Comparison of ENCODE assay signal across 31 cellular contexts in genomic region chr6:14312497-14312896, GRCh38.
A peak's percentile ranks its signal among the peaks of the same experiment; 100 is the strongest.
DNase-seq lines count a peak whose midpoint lies in the region; ATAC-seq, FAIRE-seq and TF ChIP-seq lines count a peak whose summit lies in the region.
"Had no signal": no experiment of that assay in that cellular context is flagged by ENCODE, and none has a peak within 500 bp of the region (broad histone marks: within the 10 kb centered on the region; RNA-seq: fewer than 3 reads in every experiment).

No MANE protein-coding gene starts in this region.

- H3K27ac Mint-ChIP-seq in dendritic cell treated with granulocyte-macrophage colony-stimulating factor and Interleukin-4, amounts not matched to agents 40 ng/mL and 50 ng/mL, for 4 days = peak overlapping the region; percentile 31
- no peak overlapping the region for H3K27ac Mint-ChIP-seq in activated CD4-positive, alpha-beta T cell treated with anti-CD3 and anti-CD28 coated beads, Interleukin-2, amount 10 ng/mL, durations not matched to agents 7 days and 5 days
- H3K27ac Mint-ChIP-seq: activated naive CD4-positive, alpha-beta T cell treated with anti-CD3 and anti-CD28 coated beads, Interleukin-2, amount 50 U/mL, for 72 hours; CD4-positive, alpha-beta memory T cell; natural killer cell treated with Interleukin-12 subunit alpha and Interleukin-12 subunit beta and Interleukin-15 and Interleukin-18, amount 100 ng/mL, for 72 hours had no signal

- H3K4me1 Mint-ChIP-seq in dendritic cell treated with granulocyte-macrophage colony-stimulating factor and Interleukin-4, amounts not matched to agents 40 ng/mL and 50 ng/mL, for 4 days (ENCODE audit: low read depth) = peaks cover 25% of the 10 kb centered on the region
- peaks cover 18% of the 10 kb centered on the region for H3K4me1 Mint-ChIP-seq in activated CD4-positive, alpha-beta T cell treated with anti-CD3 and anti-CD28 coated beads, Interleukin-2, amount 10 ng/mL, durations not matched to agents 7 days and 5 days

- CTCF ChIA-PET in activated CD4-positive, alpha-beta T cell treated with anti-CD3 and anti-CD28 coated beads, Interleukin-2, amount 10 ng/mL, durations not matched to agents 7 days and 5 days (lab: Charles Lee) = interaction anchor here (1.6 kb wide), 1 partner anchor 85 kb away, joined by 4 read pairs; no protein-coding TSS in a partner anchor

- no peaks in the 10 kb centered on the region for H3K36me3 Mint-ChIP-seq in dendritic cell treated with granulocyte-macrophage colony-stimulating factor and Interleukin-4, amounts not matched to agents 40 ng/mL and 50 ng/mL, for 4 days (ENCODE audit: low read depth)
- H3K36me3 Mint-ChIP-seq in activated CD4-positive, alpha-beta T cell treated with anti-CD3 and anti-CD28 coated beads, Interleukin-2, amount 10 ng/mL, durations not matched to agents 7 days and 5 days (ENCODE audit: low read depth) = no peaks in the 10 kb centered on the region
- H3K36me3 Mint-ChIP-seq: activated naive CD4-positive, alpha-beta T cell treated with anti-CD3 and anti-CD28 coated beads, Interleukin-2, amount 50 U/mL, for 72 hours; CD4-positive, alpha-beta memory T cell; natural killer cell treated with Interleukin-12 subunit alpha and Interleukin-12 subunit beta and Interleukin-15 and Interleukin-18, amount 100 ng/mL, for 72 hours had no signal

- peak; percentile 60 for ATAC-seq in GM18519 (IDR thresholded peaks at IDR 0.05; ENCODE audit: low FRiP score, unreplicated experiment)
- ATAC-seq in HG02852 (IDR thresholded peaks at IDR 0.05; ENCODE audit: unreplicated experiment) = peak; percentile 53
- no peak for ATAC-seq in HG02970 (IDR thresholded peaks at IDR 0.05; ENCODE audit: low FRiP score, unreplicated experiment)
- ATAC-seq: A549; activated naive CD4-positive, alpha-beta T cell treated with anti-CD3 and anti-CD28 coated beads, Interleukin-2, amount 50 U/mL, for 72 hours; HCT116; lower lobe of right lung; mucosa of descending colon; natural killer cell treated with Interleukin-12 subunit alpha and Interleukin-12 subunit beta and Interleukin-15 and Interleukin-18, amount 100 ng/mL, for 72 hours; Panc1 had no signal

- FAIRE-seq in D721Med (lab: Jason Lieb, UNC) = peak; percentile 25
- FAIRE-seq: A549, frontal cortex, GM19239 had no signal

- no peak for TF ChIP-seq CTCF in D721Med (IDR thresholded peaks at IDR 0.05; ENCODE audit: insufficient read depth, missing control alignments)

- intact Hi-C loops in dendritic cell treated with granulocyte-macrophage colony-stimulating factor and Interleukin-4, amounts not matched to agents 40 ng/mL and 50 ng/mL, for 4 days (cut with micrococcal nuclease) = no loop called here

- no peak for DNase-seq in D721Med (ENCODE audit: insufficient read length, low spot score)
- no peak for DNase-seq in activated CD4-positive, alpha-beta T cell treated with anti-CD3 and anti-CD28 coated beads, Interleukin-2, amount 10 ng/mL, durations not matched to agents 7 days and 5 days
- DNase-seq in SKM-1 treated with dmso at 0.1 percent for 144 hours (lab: John Stamatoyannopoulos, UW; ENCODE audit: unreplicated experiment) = no peak
- DNase-seq in activated naive CD4-positive, alpha-beta T cell treated with anti-CD3 and anti-CD28 coated beads, Interleukin-2, amount 50 U/mL, for 16 hours = no peak
- DNase-seq: activated CD4-positive, alpha-beta T cell treated with anti-CD3 and anti-CD28 coated beads for 4 hours; activated CD8-positive, alpha-beta memory T cell treated with anti-CD3 and anti-CD28 coated beads for 24 hours; activated T-cell treated with anti-CD3 and anti-CD28 coated beads for 4 hours; AML-193; CD4-positive, alpha-beta memory T cell; EL; kidney glomerular epithelial cell; lower lobe of right lung; mucosa of descending colon; NCI-H1105; NCI-H187 treated with DMSO at 0.1 percent for 48 hours; NCI-H524 treated with DMSO at 0.1 percent for 48 hours; occipital lobe; SHP77; stimulated activated CD4-positive, alpha-beta T cell treated with anti-CD3 and anti-CD28 coated beads, Interleukin-4, amount 100 ng/mL, for 24 hours; transverse colon had no signal

- H3K4me3 Mint-ChIP-seq in dendritic cell treated with granulocyte-macrophage colony-stimulating factor and Interleukin-4, amounts not matched to agents 40 ng/mL and 50 ng/mL, for 4 days = no peak overlapping the region
- H3K4me3 Mint-ChIP-seq in activated CD4-positive, alpha-beta T cell treated with anti-CD3 and anti-CD28 coated beads, Interleukin-2, amount 10 ng/mL, durations not matched to agents 7 days and 5 days = no peak overlapping the region
- H3K4me3 Mint-ChIP-seq: CD4-positive, alpha-beta memory T cell; natural killer cell treated with Interleukin-12 subunit alpha and Interleukin-12 subunit beta and Interleukin-15 and Interleukin-18, amount 100 ng/mL, for 72 hours had no signal

- POLR2A ChIA-PET in activated CD4-positive, alpha-beta T cell treated with anti-CD3 and anti-CD28 coated beads, Interleukin-2, amount 10 ng/mL, durations not matched to agents 7 days and 5 days (lab: Charles Lee) = no interaction called here

- no peaks in the 10 kb centered on the region for H3K9me3 Mint-ChIP-seq in dendritic cell treated with granulocyte-macrophage colony-stimulating factor and Interleukin-4, amounts not matched to agents 40 ng/mL and 50 ng/mL, for 4 days
- H3K9me3 Mint-ChIP-seq in activated CD4-positive, alpha-beta T cell treated with anti-CD3 and anti-CD28 coated beads, Interleukin-2, amount 10 ng/mL, durations not matched to agents 7 days and 5 days = peaks cover 2% of the 10 kb centered on the region
- H3K9me3 Mint-ChIP-seq: natural killer cell treated with Interleukin-12 subunit alpha and Interleukin-12 subunit beta and Interleukin-15 and Interleukin-18, amount 100 ng/mL, for 72 hours had no signal

- H3K27me3 Mint-ChIP-seq in dendritic cell treated with granulocyte-macrophage colony-stimulating factor and Interleukin-4, amounts not matched to agents 40 ng/mL and 50 ng/mL, for 4 days = no peaks in the 10 kb centered on the region
- H3K27me3 Mint-ChIP-seq in activated CD4-positive, alpha-beta T cell treated with anti-CD3 and anti-CD28 coated beads, Interleukin-2, amount 10 ng/mL, durations not matched to agents 7 days and 5 days = no peaks in the 10 kb centered on the region
